Comparison of ENCODE assay signal across 8 cellular contexts in genomic region chr7:143380264-143380645, GRCh38. TPM values are rescaled to one million over a fixed set of nuclear protein-coding genes. Genes with fewer than 3 reads are reported as not detected.
DNase-seq lines count a peak whose midpoint lies in the region; ATAC-seq and TF ChIP-seq lines count a peak whose summit lies in the region.

No MANE protein-coding gene starts in this region.

- 0% methylated on average over 14 of the region's 35 CpGs for WGBS in suprapubic skin

- H4K20me1 ChIP-seq in GM23338 (replicated peaks; ENCODE audit: insufficient read depth) = peaks cover 28% of the 10 kb centered on the region
- no peaks in the 10 kb centered on the region for H4K20me1 ChIP-seq in Karpas-422 (ENCODE audit: insufficient read depth, low read depth, low read length)

- H3K27ac Mint-ChIP-seq in GM23338 = peak overlapping the region; percentile 76; the same call in 1 of the 2 replicates
- H3K27ac Mint-ChIP-seq in activated naive CD4-positive, alpha-beta T cell treated with anti-CD3 and anti-CD28 coated beads, Interleukin-2, amount 10 ng/mL, durations not matched to agents 7 days and 5 days = peak overlapping the region; percentile 91

- peaks cover 28% of the 10 kb centered on the region for H3K4me1 ChIP-seq in ES-I3 (ENCODE audit: insufficient read depth, low read length)
- peaks cover 29% of the 10 kb centered on the region for H3K4me1 ChIP-seq in GM23338 (ENCODE audit: insufficient read depth)
- peaks cover 12% of the 10 kb centered on the region for H3K4me1 ChIP-seq in Karpas-422 (ENCODE audit: low read length)
- peaks cover 60% of the 10 kb centered on the region for H3K4me1 ChIP-seq in SJSA1 (replicated peaks)
- H3K4me1 ChIP-seq in suprapubic skin = peaks cover 54% of the 10 kb centered on the region

- peak overlapping the region; percentile 95 for H3K4me2 ChIP-seq in GM23338
- H3K4me2 ChIP-seq in Karpas-422 (ENCODE audit: low read depth, low read length, poor library complexity, severe bottlenecking) = peak overlapping the region; percentile 89

- peak overlapping the region; percentile 72 for H2AFZ ChIP-seq in GM23338
- H2AFZ ChIP-seq in Karpas-422 (ENCODE audit: low read length) = peak overlapping the region; percentile 82

- CTCF ChIA-PET in activated naive CD4-positive, alpha-beta T cell treated with anti-CD3 and anti-CD28 coated beads, Interleukin-2, amount 10 ng/mL, durations not matched to agents 7 days and 5 days (lab: Charles Lee) = interaction anchor here (0.6 to 3.4 kb wide), 19 partner anchors 8 to 357 kb away, joined by 3 to 38 read pairs (median 5); partner anchors contain the start of genes EPHA1 and GSTK1

- no peak for TF ChIP-seq POLR2A in suprapubic skin (IDR thresholded peaks at IDR 0.05)

- no peak for TF ChIP-seq EP300 in suprapubic skin (IDR thresholded peaks at IDR 0.05)

- H3K27ac ChIP-seq in GM23338 (ENCODE audit: low read depth) (peak overlapping the region; percentile 99), Karpas-422 (ENCODE audit: low read length) (no peak overlapping the region), SJSA1 (peak overlapping the region; percentile 92), suprapubic skin (peak overlapping the region; percentile 95)

- peaks cover 4% of the 10 kb centered on the region for H3K27me3 Mint-ChIP-seq in GM23338 (ENCODE audit: insufficient read depth, low read depth, poor library complexity)
- no peaks in the 10 kb centered on the region for H3K27me3 Mint-ChIP-seq in activated naive CD4-positive, alpha-beta T cell treated with anti-CD3 and anti-CD28 coated beads, Interleukin-2, amount 10 ng/mL, durations not matched to agents 7 days and 5 days

- H3K9me3 ChIP-seq in ES-I3 (ENCODE audit: control insufficient read depth, insufficient read depth, low read length) (no peaks in the 10 kb centered on the region), Karpas-422 (ENCODE audit: low read length) (no peaks in the 10 kb centered on the region), SJSA1 (replicated peaks) (0 out of 2 replicates have a peak, but pooled peaks cover 2% of the 10 kb centered on the region), suprapubic skin (no peaks in the 10 kb centered on the region)

- no peaks in the 10 kb centered on the region for H3K9me2 ChIP-seq in GM23338 (ENCODE audit: insufficient read depth)
- H3K9me2 ChIP-seq in Karpas-422 (replicated peaks; ENCODE audit: insufficient read depth, low read length) = no peaks in the 10 kb centered on the region

- H3K4me3 Mint-ChIP-seq in GM23338 = peak overlapping the region; percentile 73
- peak overlapping the region; percentile 78 for H3K4me3 Mint-ChIP-seq in activated naive CD4-positive, alpha-beta T cell treated with anti-CD3 and anti-CD28 coated beads, Interleukin-2, amount 10 ng/mL, durations not matched to agents 7 days and 5 days

- H3K36me3 Mint-ChIP-seq in GM23338 (ENCODE audit: low read depth) = peaks cover 11% of the 10 kb centered on the region; the same call in 2 of the 3 replicates
- peaks cover 7% of the 10 kb centered on the region for H3K36me3 Mint-ChIP-seq in activated naive CD4-positive, alpha-beta T cell treated with anti-CD3 and anti-CD28 coated beads, Interleukin-2, amount 10 ng/mL, durations not matched to agents 7 days and 5 days

- H3K4me3 ChIP-seq in GM23338 = peak overlapping the region; percentile 99
- peak overlapping the region; percentile 83 for H3K4me3 ChIP-seq in Karpas-422 (ENCODE audit: low read length)
- peak overlapping the region; percentile 77 for H3K4me3 ChIP-seq in SJSA1
- peak overlapping the region; percentile 74 for H3K4me3 ChIP-seq in suprapubic skin

- TF ChIP-seq CTCF in GM23338 (conservative IDR thresholded peaks at IDR 0.05; ENCODE audit: low read depth in 2 of 2) = peak; percentile 75 to 90
- peak in 2 of 3 donors; percentile 11 to 57 for TF ChIP-seq CTCF in omental fat pad (IDR thresholded peaks at IDR 0.05)
- peak; percentile 81 to 85 for TF ChIP-seq CTCF in suprapubic skin (IDR thresholded peaks at IDR 0.05)

- H3K27me3 ChIP-seq in GM23338 (ENCODE audit: insufficient read depth) (no peaks in the 10 kb centered on the region), Karpas-422 (ENCODE audit: low read length) (no peaks in the 10 kb centered on the region), SJSA1 (replicated peaks) (no peaks in the 10 kb centered on the region), suprapubic skin (no peaks in the 10 kb centered on the region)

- peaks cover 46% of the 10 kb centered on the region for H3K79me2 ChIP-seq in GM23338 (replicated peaks; ENCODE audit: insufficient read depth)
- H3K79me2 ChIP-seq in Karpas-422 (ENCODE audit: low read length) = no peaks in the 10 kb centered on the region

- peak overlapping the region; percentile 97 for H3K9ac ChIP-seq in ES-I3 (ENCODE audit: low read depth, low read length)
- H3K9ac ChIP-seq in Karpas-422 (ENCODE audit: low read length) = peak overlapping the region; percentile 85

- no peaks in the 10 kb centered on the region; the same call in 2 of the 3 replicates for H3K9me3 Mint-ChIP-seq in GM23338
- H3K9me3 Mint-ChIP-seq in activated naive CD4-positive, alpha-beta T cell treated with anti-CD3 and anti-CD28 coated beads, Interleukin-2, amount 10 ng/mL, durations not matched to agents 7 days and 5 days = no peaks in the 10 kb centered on the region

- peaks cover 12% of the 10 kb centered on the region; the same call in 1 of the 2 replicates for H3F3A ChIP-seq in GM23338 (replicated peaks; ENCODE audit: low read depth)

- DNase-seq in GM23338 (ENCODE audit: low spot score) = peak; percentile 92
- peak; percentile 94 for DNase-seq in Karpas-422
- peak; percentile 83 to 90 for DNase-seq in SJSA1 (ENCODE audit: low read depth in 1 of 2, low spot score in 2 of 2)
- peak; percentile 91 for DNase-seq in activated naive CD4-positive, alpha-beta T cell treated with anti-CD3 and anti-CD28 coated beads, Interleukin-2, amount 10 ng/mL, durations not matched to agents 7 days and 5 days
- DNase-seq in globus pallidus (ENCODE audit: low spot score) = peak; percentile 84
- peak; percentile 87 for DNase-seq in omental fat pad (ENCODE audit: low spot score)
- peak; percentile 92 for DNase-seq in suprapubic skin (ENCODE audit: low spot score in 2 of 2)

- peak; percentile 67 for ATAC-seq in GM23338
- peak; percentile 58 for ATAC-seq in omental fat pad (ENCODE audit: low FRiP score)

- peaks cover 17% of the 10 kb centered on the region for H3K36me3 ChIP-seq in ES-I3 (ENCODE audit: insufficient read depth, low read length)
- H3K36me3 ChIP-seq in GM23338 (ENCODE audit: insufficient read depth) = peaks cover 7% of the 10 kb centered on the region; the same call in 1 of the 2 replicates
- H3K36me3 ChIP-seq in Karpas-422 (ENCODE audit: insufficient read depth, low read length) = no peaks in the 10 kb centered on the region
- H3K36me3 ChIP-seq in SJSA1 = peaks cover 51% of the 10 kb centered on the region
- no peaks in the 10 kb centered on the region for H3K36me3 ChIP-seq in suprapubic skin

- peaks cover 34% of the 10 kb centered on the region for H3K4me1 Mint-ChIP-seq in GM23338
- peaks cover 44% of the 10 kb centered on the region for H3K4me1 Mint-ChIP-seq in activated naive CD4-positive, alpha-beta T cell treated with anti-CD3 and anti-CD28 coated beads, Interleukin-2, amount 10 ng/mL, durations not matched to agents 7 days and 5 days

RNA-seq across cellular contexts. Expression of gene ZYX, which starts 0.9 kb away (rescaled TPM):
- total RNA-seq in GM23338 (2014; rRNA removed; shearing (Covaris generic)) = 132 and 141 TPM in 2 replicates
- polyA plus RNA-seq in GM23338 (2016; fragmentation: Nextera tagmentation; extraction: Ambion mirVana) = 108 and 111 TPM in 2 replicates
- 9.2 and 12.0 TPM in 2 replicates for total RNA-seq in Karpas-422 (2014; rRNA removed; shearing (Covaris generic); ENCODE audit: low replicate concordance)
- total RNA-seq in SJSA1 (2014; rRNA removed; shearing (Covaris generic)) = 68.7 and 86.5 TPM in 2 replicates
- total RNA-seq in omental fat pad = 100 to 1,000 TPM in 1 of 4 donors, 10 to 100 TPM in 3; 48.2 to 138 (median 62.8) TPM
- 10 to 100 TPM; 46.3 to 73.0 (median 59.3) TPM for total RNA-seq in suprapubic skin

RNA-seq across cellular contexts. Expression of gene FAM131B, which starts 17.7 kb away (rescaled TPM):
- total RNA-seq in GM23338 (2014; rRNA removed; shearing (Covaris generic)) = 28.8 and 30.2 TPM in 2 replicates
- polyA plus RNA-seq in GM23338 (2016; fragmentation: Nextera tagmentation; extraction: Ambion mirVana) = 4.7 and 5.4 TPM in 2 replicates
- total RNA-seq in Karpas-422 (2014; rRNA removed; shearing (Covaris generic); ENCODE audit: low replicate concordance) = 0.11 TPM in 1 of 2 replicates, not detected in the other
- total RNA-seq in SJSA1 (2014; rRNA removed; shearing (Covaris generic)) = 0.16 and 0.41 TPM in 2 replicates
- total RNA-seq in omental fat pad = 1 to 10 TPM in 1 of 4 donors, under 1 TPM in 3; 0.56 to 1.2 (median 0.77) TPM
- under 1 TPM in 3 of 4 donors, not detected in 1; 0.13 to 0.40 (median 0.19) TPM for total RNA-seq in suprapubic skin

RNA-seq across cellular contexts. Expression of gene EPHA1, which starts 28.4 kb away (rescaled TPM):
- total RNA-seq in GM23338 (2014; rRNA removed; shearing (Covaris generic)) = 119 and 154 TPM in 2 replicates
- polyA plus RNA-seq in GM23338 (2016; fragmentation: Nextera tagmentation; extraction: Ambion mirVana) = 60.7 and 66.1 TPM in 2 replicates
- not detected in 2 replicates for total RNA-seq in Karpas-422 (2014; rRNA removed; shearing (Covaris generic); ENCODE audit: low replicate concordance)
- not detected in 2 replicates for total RNA-seq in SJSA1 (2014; rRNA removed; shearing (Covaris generic))
- under 1 TPM in 2 of 4 donors, not detected in 2; 0.13 to 0.46 TPM for total RNA-seq in omental fat pad
- total RNA-seq in suprapubic skin = 10 to 100 TPM; 60.9 to 94.4 (median 67.7) TPM

Comparison
In these comparisons a context has a peak if more than half of its experiments do, and no peak if none do; other contexts are left out.
1. RNA of gene FAM131B, which starts 17.7 kb away (total RNA-seq): 28.8 to 30.2 TPM in GM23338; 0.56 to 1.2 TPM in omental fat pad, 0.13 to 0.40 TPM in suprapubic skin, 0.16 to 0.41 TPM in SJSA1 and 0.11 TPM in Karpas-422; every median in the first group is over 10 times any median in the second.
2. RNA of gene EPHA1, which starts 28.4 kb away (total RNA-seq): 119 to 154 TPM in GM23338 and 60.9 to 94.4 TPM in suprapubic skin; 0.13 to 0.46 TPM in omental fat pad, not detected in Karpas-422 and not detected in SJSA1; every median in the first group is over 10 times any median in the second.
3. Peak in every context shown above with its lines, with median percentiles within 50 percentile points of each other: DNase-seq, H3K4me3 ChIP-seq and CTCF ChIP-seq.